24 cellular contexts compared by ENCODE assay signal in genomic region chr19:35293733-35294309, GRCh38. TPM values are rescaled to one million over a fixed set of nuclear protein-coding genes. Genes with fewer than 3 reads are reported as not detected.
A peak's percentile ranks its signal among the peaks of the same experiment; 100 is the strongest.
DNase-seq lines count a peak whose midpoint lies in the region; ATAC-seq and TF ChIP-seq lines count a peak whose summit lies in the region.
"Had no signal": no experiment of that assay in that cellular context is flagged by ENCODE, and none has a peak within 500 bp of the region (broad histone marks: within the 10 kb centered on the region; RNA-seq: fewer than 3 reads in every experiment).

No MANE protein-coding gene starts in this region.

- no peaks in the 10 kb centered on the region for H3K36me3 Mint-ChIP-seq in progenitor cell of endocrine pancreas (ENCODE audit: insufficient read depth)
- H3K36me3 Mint-ChIP-seq: CD8-positive, alpha-beta memory T cell had no signal

- H3K4me1 ChIP-seq in BLaER1, result peaks cover 76% of the 10 kb centered on the region
- H3K4me1 ChIP-seq in IMR-90 (ENCODE audit: control insufficient read depth, insufficient read depth, low read length), result no peaks in the 10 kb centered on the region
- H3K4me1 ChIP-seq in osteoblast (ENCODE audit: insufficient read depth, low read length), result no peaks in the 10 kb centered on the region
- H3K4me1 ChIP-seq: HAP-1 had no signal

- no peak for TF ChIP-seq RAD21 in IMR-90 (IDR thresholded peaks at IDR 0.05; ENCODE audit: low read length)

- H3K4ac ChIP-seq in IMR-90 (ENCODE audit: low read depth, low read length), result no peak overlapping the region

- H4K91ac ChIP-seq in IMR-90 (ENCODE audit: insufficient read depth, low read depth, low read length), result no peak overlapping the region

- H2AFZ ChIP-seq in IMR-90 (replicated peaks; ENCODE audit: low read length, poor library complexity), result peak overlapping the region; percentile 15
- no peak overlapping the region for H2AFZ ChIP-seq in osteoblast (ENCODE audit: low read length)

- no peak overlapping the region for H2AK9ac ChIP-seq in IMR-90 (replicated peaks; ENCODE audit: low read depth, low read length, poor library complexity)

- no peak overlapping the region for H4K8ac ChIP-seq in IMR-90 (ENCODE audit: low read depth in 2 of 2, low read length in 2 of 2)

- H3K9me3 ChIP-seq in BLaER1 (no peaks in the 10 kb centered on the region), IMR-90 (ENCODE audit: control insufficient read depth, insufficient read depth, low read length) (no peaks in the 10 kb centered on the region), osteoblast (ENCODE audit: low read depth, low read length) (no peaks in the 10 kb centered on the region)
- H3K9me3 ChIP-seq: HAP-1, MG63 had no signal

- dilution Hi-C loops in IMR-90 (cut with HindIII; ENCODE audit: low sequenced_read_pairs, unreplicated experiment), result no loop called here

- H3K4me3 ChIP-seq in BLaER1, result no peak overlapping the region
- no peak overlapping the region for H3K4me3 ChIP-seq in IMR-90 (ENCODE audit: insufficient read depth, low read depth, low read length)
- H3K4me3 ChIP-seq in dorsolateral prefrontal cortex, result peak overlapping the region; percentile 24 to 95 (median 64)
- no peak overlapping the region for H3K4me3 ChIP-seq in osteoblast (ENCODE audit: insufficient read depth, low read length)
- H3K4me3 ChIP-seq: HAP-1, MG63, SK-N-MC had no signal

- H3K23ac ChIP-seq in IMR-90 (ENCODE audit: low read depth, low read length), result no peak overlapping the region

- H2BK20ac ChIP-seq in IMR-90 (ENCODE audit: low read depth, low read length), result no peak overlapping the region

- H2BK15ac ChIP-seq in IMR-90 (ENCODE audit: low read depth, low read length), result no peak overlapping the region

- no peak overlapping the region for H2AK5ac ChIP-seq in IMR-90 (ENCODE audit: low read depth, low read length)

- H3K14ac ChIP-seq in IMR-90 (replicated peaks; ENCODE audit: low read depth, low read length), result no peak overlapping the region

- H2BK120ac ChIP-seq in IMR-90 (ENCODE audit: low read depth, low read length), result no peak overlapping the region

- H4K5ac ChIP-seq in IMR-90 (ENCODE audit: low read depth, low read length), result no peak overlapping the region

- H3K36me3 ChIP-seq in BLaER1, result no peaks in the 10 kb centered on the region
- no peaks in the 10 kb centered on the region for H3K36me3 ChIP-seq in IMR-90 (ENCODE audit: control insufficient read depth, insufficient read depth, low read length)
- H3K36me3 ChIP-seq in osteoblast (ENCODE audit: insufficient read depth, low read length), result no peaks in the 10 kb centered on the region
- H3K36me3 ChIP-seq: HAP-1, MG63 had no signal

- ATAC-seq in IMR-90 (ENCODE audit: low read depth), result no peak
- ATAC-seq: PC-3 had no signal

- H3K9me3 Mint-ChIP-seq in progenitor cell of endocrine pancreas (ENCODE audit: low read depth), result no peaks in the 10 kb centered on the region
- H3K9me3 Mint-ChIP-seq: CD8-positive, alpha-beta memory T cell had no signal

- no peak for TF ChIP-seq POLR2A in IMR-90 (IDR thresholded peaks at IDR 0.05; ENCODE audit: low read depth, low read length)

- H3K4me3 Mint-ChIP-seq in progenitor cell of endocrine pancreas (ENCODE audit: low read depth), result no peak overlapping the region
- H3K4me3 Mint-ChIP-seq: CD8-positive, alpha-beta memory T cell had no signal

- H3K27ac ChIP-seq in BLaER1 (0 out of 2 replicates have a peak overlapping the region, but pooled peaks have one; percentile 13), IMR-90 (ENCODE audit: insufficient read depth, low read length) (no peak overlapping the region), dorsolateral prefrontal cortex (peak overlapping the region in 58 of 59 donors; percentile 8 to 100 (median 97)), osteoblast (ENCODE audit: low read depth, low read length) (no peak overlapping the region)
- H3K27ac ChIP-seq: C4-2B, SK-N-MC had no signal

- BruUV-seq in IMR-90 (replicated peaks; lab: Mats Ljungman, UMichigan), result no TSS peak

- TF ChIP-seq CTCF in IMR-90 (conservative IDR thresholded peaks at IDR 0.05; ENCODE audit: low read depth, low read length), result no peak
- no peak for TF ChIP-seq CTCF in dorsolateral prefrontal cortex (IDR thresholded peaks at IDR 0.05 in 54 of 56, conservative IDR thresholded peaks at IDR 0.05 in 2 of 56; ENCODE audit: low read depth in 1 of 56, partially characterized antibody in 56 of 56)
- no peak for TF ChIP-seq CTCF in osteoblast (IDR thresholded peaks at IDR 0.05; ENCODE audit: extremely low read depth, low read depth, low read length)
- no peak for TF ChIP-seq CTCF in progenitor cell of endocrine pancreas (IDR thresholded peaks at IDR 0.05; ENCODE audit: unreplicated experiment)

- H2BK5ac ChIP-seq in IMR-90 (ENCODE audit: low read depth, low read length, poor library complexity, severe bottlenecking), result no peak overlapping the region

- peaks cover 15% of the 10 kb centered on the region for H3K9me1 ChIP-seq in IMR-90 (ENCODE audit: insufficient read depth, low read length)

- no peaks in the 10 kb centered on the region for H3K79me2 ChIP-seq in osteoblast (ENCODE audit: insufficient read depth, low read length)

- no peak overlapping the region for H3K56ac ChIP-seq in IMR-90 (ENCODE audit: extremely low read depth, insufficient read depth, low read length)

- 43% methylated on average over 2 of the region's 22 CpGs; no CpG with 5 or more reads in 1 of the 2 experiments for WGBS in IMR-90 (ENCODE audit: extremely low coverage in 2 of 2, insufficient read length in 1 of 2), 2 experiments

- POLR2A ChIA-PET in IMR-90 (lab: Charles Lee; ENCODE audit: unreplicated experiment), result no interaction called here

- H4K20me1 ChIP-seq in BLaER1 (no peaks in the 10 kb centered on the region), IMR-90 (ENCODE audit: insufficient read depth, low read length) (no peaks in the 10 kb centered on the region), osteoblast (ENCODE audit: insufficient read depth, low read length) (no peaks in the 10 kb centered on the region)

- H3K27ac Mint-ChIP-seq in progenitor cell of endocrine pancreas, result no peak overlapping the region

- CTCF ChIA-PET in IMR-90 (lab: Yijun Ruan, JAX), result no interaction called here

- H3K79me1 ChIP-seq in IMR-90 (ENCODE audit: low read depth in 1 of 2, low read length in 2 of 2), result no peaks in the 10 kb centered on the region

- in situ Hi-C loops in IMR-90 (cut with MboI; ENCODE audit: low sequenced_read_pairs), result no loop called here

- no peaks in the 10 kb centered on the region for H3K27me3 ChIP-seq in BLaER1
- H3K27me3 ChIP-seq in IMR-90 (ENCODE audit: control insufficient read depth, insufficient read depth, low read length), result peaks cover 21% of the 10 kb centered on the region
- H3K27me3 ChIP-seq in dorsolateral prefrontal cortex, result no peaks in the 10 kb centered on the region
- peaks cover 25% of the 10 kb centered on the region for H3K27me3 ChIP-seq in osteoblast (ENCODE audit: insufficient read depth, low read length)

- no peak overlapping the region for H3K9ac ChIP-seq in BLaER1
- H3K9ac ChIP-seq in IMR-90 (ENCODE audit: low read depth, low read length), result no peak overlapping the region

- H3K27me3 Mint-ChIP-seq in progenitor cell of endocrine pancreas, result peaks cover 19% of the 10 kb centered on the region

- no peak overlapping the region for H3K18ac ChIP-seq in IMR-90 (ENCODE audit: low read depth, low read length)

- intact Hi-C loops in IMR-90 (cut with micrococcal nuclease), result no loop called here
- intact Hi-C loops in dorsolateral prefrontal cortex (cut with DNase I), result no loop called here

- H3K4me2 ChIP-seq in BLaER1, result peak overlapping the region; percentile 77; the same call in 1 of the 2 replicates
- H3K4me2 ChIP-seq in IMR-90 (ENCODE audit: low read depth, low read length), result no peak overlapping the region
- H3K4me2 ChIP-seq in osteoblast (ENCODE audit: insufficient read depth, low read length), result no peak overlapping the region

- DNase-seq in IMR-90, result no peak
- DNase-seq in dorsolateral prefrontal cortex, result no peak
- DNase-seq in osteoblast (ENCODE audit: insufficient read length, low spot score, missing footprints), result peak; percentile 11
- DNase-seq in DMS 273 (lab: John Stamatoyannopoulos, UW; ENCODE audit: unreplicated experiment), result no peak
- DNase-seq in putamen (ENCODE audit: low spot score), result no peak
- no peak for DNase-seq in progenitor cell of endocrine pancreas (ENCODE audit: low spot score, unreplicated experiment)
- DNase-seq: 8988T; Calu3; CD8-positive, alpha-beta memory T cell; MG63; NCI-H1048; NCI-H1417 treated with DMSO at 0.1 percent for 48 hours; NCI-H187; NCI-H446 treated with DMSO at 0.1 percent for 48 hours; NCI-H526 treated with DMSO at 0.1 percent for 48 hours; PC-3; SHP77; SW 1271 had no signal

- H3K4me1 Mint-ChIP-seq in progenitor cell of endocrine pancreas (ENCODE audit: low read depth), result peaks cover 5% of the 10 kb centered on the region

RNA-seq across cellular contexts. Expression of gene MAG, which starts 1.9 kb away (rescaled TPM):
- total RNA-seq in IMR-90 (2012; rRNA removed), result not detected in 2 replicates
- not detected in 2 replicates for polyA plus RNA-seq in IMR-90 (2012; rRNA removed)
- polyA plus RNA-seq in IMR-90 (2012; cell fraction: cytosol; rRNA removed), result not detected in 2 replicates
- not detected in 2 replicates for polyA plus RNA-seq in IMR-90 (2012; cell fraction: nucleus; rRNA removed; ENCODE audit: low replicate concordance)
- total RNA-seq in dorsolateral prefrontal cortex, result 1,000 to 10,000 TPM in 1 of 120 experiments, 100 to 1,000 TPM in 101, 10 to 100 TPM in 18; 27.9 to 1,472 (median 249) TPM
- total RNA-seq in osteoblast, result not detected in 2 replicates
- total RNA-seq in progenitor cell of endocrine pancreas, result 1.4 and 1.7 TPM in 2 replicates
- total RNA-seq: Calu3; CD8-positive, alpha-beta memory T cell; LHCN-M2; PC-3; RPMI7951 had no signal

RNA-seq across cellular contexts. Expression of gene HAMP, which starts 11.5 kb away (rescaled TPM):
- total RNA-seq in IMR-90 (2012; rRNA removed), result under 0.01 TPM in 2 replicates
- not detected in 2 replicates for polyA plus RNA-seq in IMR-90 (2012; rRNA removed)
- not detected in 2 replicates for polyA plus RNA-seq in IMR-90 (2012; cell fraction: cytosol; rRNA removed)
- 0.03 and 0.25 TPM in 2 replicates for polyA plus RNA-seq in IMR-90 (2012; cell fraction: nucleus; rRNA removed; ENCODE audit: low replicate concordance)
- 10 to 100 TPM in 42 of 120 experiments, 1 to 10 TPM in 68, under 1 TPM in 3, not detected in 7; 0.82 to 44.5 (median 6.7) TPM for total RNA-seq in dorsolateral prefrontal cortex
- total RNA-seq in osteoblast, result not detected in 2 replicates
- 0.64 and 1.1 TPM in 2 replicates for total RNA-seq in progenitor cell of endocrine pancreas
- total RNA-seq: LHCN-M2, PC-3, RPMI7951 had no signal
- polyA plus RNA-seq: CD8-positive, alpha-beta memory T cell had no signal

RNA-seq across cellular contexts. Expression of gene USF2, which starts 25.1 kb away (rescaled TPM):
- total RNA-seq in IMR-90 (2012; rRNA removed) (21.3 and 27.5 TPM in 2 replicates), dorsolateral prefrontal cortex (100 to 1,000 TPM; 141 to 299 (median 188) TPM), osteoblast (66.2 and 74.0 TPM in 2 replicates), progenitor cell of endocrine pancreas (126 and 132 TPM in 2 replicates)
- polyA plus RNA-seq in IMR-90 (2012; rRNA removed), result 65.6 and 82.5 TPM in 2 replicates
- 65.8 and 106 TPM in 2 replicates for polyA plus RNA-seq in IMR-90 (2012; cell fraction: cytosol; rRNA removed)
- 185 and 211 TPM in 2 replicates for polyA plus RNA-seq in IMR-90 (2012; cell fraction: nucleus; rRNA removed; ENCODE audit: low replicate concordance)

RNA-seq across cellular contexts. Expression of gene CD22, which starts 35.2 kb away (rescaled TPM):
- 0.18 TPM in 1 of 2 replicates, not detected in the other for total RNA-seq in IMR-90 (2012; rRNA removed)
- polyA plus RNA-seq in IMR-90 (2012; rRNA removed), result 0.22 TPM in 2 replicates
- polyA plus RNA-seq in IMR-90 (2012; cell fraction: cytosol; rRNA removed), result 0.03 TPM in 1 of 2 replicates, not detected in the other
- polyA plus RNA-seq in IMR-90 (2012; cell fraction: nucleus; rRNA removed; ENCODE audit: low replicate concordance), result 0.06 and 0.23 TPM in 2 replicates
- 100 to 1,000 TPM in 47 of 120 experiments, 10 to 100 TPM in 73; 17.2 to 416 (median 84.9) TPM for total RNA-seq in dorsolateral prefrontal cortex
- under 0.01 TPM in 1 of 2 replicates, not detected in the other for total RNA-seq in osteoblast
- total RNA-seq in progenitor cell of endocrine pancreas, result 3.8 and 5.1 TPM in 2 replicates
- polyA plus RNA-seq: CD8-positive, alpha-beta memory T cell had no signal

RNA-seq across cellular contexts. Expression of gene LSR, which starts 45.0 kb away (rescaled TPM):
- 0.18 and 0.28 TPM in 2 replicates for total RNA-seq in IMR-90 (2012; rRNA removed)
- 0.44 and 0.98 TPM in 2 replicates for polyA plus RNA-seq in IMR-90 (2012; rRNA removed)
- 0.94 and 1.4 TPM in 2 replicates for polyA plus RNA-seq in IMR-90 (2012; cell fraction: cytosol; rRNA removed)
- polyA plus RNA-seq in IMR-90 (2012; cell fraction: nucleus; rRNA removed; ENCODE audit: low replicate concordance), result 0.23 and 0.51 TPM in 2 replicates
- total RNA-seq in dorsolateral prefrontal cortex, result 10 to 100 TPM in 26 of 120 experiments, 1 to 10 TPM in 94; 3.1 to 18.0 (median 7.6) TPM
- 0.29 and 0.36 TPM in 2 replicates for total RNA-seq in osteoblast
- total RNA-seq in progenitor cell of endocrine pancreas, result 123 and 132 TPM in 2 replicates

Comparison
In these comparisons a context has a peak if more than half of its experiments do, and no peak if none do; other contexts are left out.
1. H3K27ac ChIP-seq: peak in BLaER1 (single experiment) and dorsolateral prefrontal cortex (58 of 59); none in IMR-90 (single experiment) and osteoblast (single experiment).
2. H3K4me3 ChIP-seq: peak in dorsolateral prefrontal cortex (59 of 59); none in BLaER1 (single experiment), IMR-90 (single experiment) and osteoblast (single experiment).
3. RNA of gene MAG, which starts 1.9 kb away (total RNA-seq): 27.9 to 1,472 TPM in dorsolateral prefrontal cortex; 1.4 to 1.7 TPM in progenitor cell of endocrine pancreas, not detected in IMR-90 and not detected in osteoblast; every median in the first group is over 10 times any median in the second.